Comparison of ENCODE assay signal across 8 cellular contexts in the genomic region with DNA sequence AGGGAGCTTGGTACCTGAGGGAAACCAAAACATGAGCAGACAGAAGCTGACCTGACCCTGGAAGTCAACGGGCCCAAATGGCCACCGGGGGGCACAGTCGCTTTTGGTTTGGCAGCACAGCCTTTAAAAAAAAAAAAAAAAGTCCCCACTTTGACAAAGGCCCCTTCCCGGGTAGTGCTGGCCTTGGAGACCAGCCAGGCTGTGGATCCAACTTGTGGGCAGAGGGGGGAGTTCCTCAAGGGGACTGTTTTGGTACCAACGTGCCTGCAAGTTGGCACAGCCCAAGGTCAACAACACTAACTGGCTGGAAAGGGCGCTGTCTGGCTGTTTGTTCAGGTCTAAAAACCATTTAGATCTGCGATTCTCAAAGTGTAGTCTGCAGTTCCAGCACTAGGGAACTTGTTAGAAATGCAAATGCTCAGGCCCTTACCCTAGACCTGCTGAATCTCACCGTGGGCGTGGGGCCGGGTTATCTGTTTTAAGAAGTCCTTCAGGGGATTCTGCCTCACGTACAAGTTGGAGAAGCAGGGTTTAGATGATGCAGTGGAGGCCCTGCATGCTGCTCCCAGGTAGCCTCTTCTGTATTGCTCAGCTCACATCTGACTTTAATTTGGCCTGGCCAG.
A peak's percentile ranks its signal among the peaks of the same experiment; 100 is the strongest.
DNase-seq lines count a peak whose midpoint lies in the region; ATAC-seq, FAIRE-seq and TF ChIP-seq lines count a peak whose summit lies in the region.

No MANE protein-coding gene starts in this region.

- peaks cover 6% of the 10 kb centered on the region for H3K9me3 Mint-ChIP-seq in neural progenitor cell

- no peak overlapping the region for H3K4me3 ChIP-seq in neural progenitor cell
- H3K4me3 ChIP-seq in stomach smooth muscle (ENCODE audit: low read length in 2 of 2), result peak overlapping the region; percentile 67 to 68

- ATAC-seq in GM21526 (IDR thresholded peaks at IDR 0.05; ENCODE audit: low FRiP score, unreplicated experiment), result peak; percentile 27

- H3K79me2 ChIP-seq in neural progenitor cell (ENCODE audit: low read depth), result no peaks in the 10 kb centered on the region

- TF ChIP-seq CTCF in neural progenitor cell (IDR thresholded peaks at IDR 0.05), result peak; percentile 69

- peak overlapping the region; percentile 75 for H3K4me3 Mint-ChIP-seq in neural progenitor cell

- H4K20me1 ChIP-seq in neural progenitor cell (ENCODE audit: low read depth), result no peaks in the 10 kb centered on the region

- H3K9ac ChIP-seq in neural progenitor cell, result no peak overlapping the region
- H3K9ac ChIP-seq in stomach smooth muscle (ENCODE audit: low read length in 2 of 2), result peak overlapping the region; percentile 35 to 47

- peaks cover 12% of the 10 kb centered on the region for H3K36me3 Mint-ChIP-seq in neural progenitor cell

- peak overlapping the region; percentile 41 for H3K27ac ChIP-seq in neural progenitor cell
- H3K27ac ChIP-seq in stomach smooth muscle (ENCODE audit: low read length), result peak overlapping the region; percentile 64

- DNase-seq in D341Med (ENCODE audit: low spot score) (peak; percentile 76), HuH-7 (ENCODE audit: low spot score) (peak; percentile 50), RCC 7860 (ENCODE audit: low spot score) (peak; percentile 20), foreskin melanocyte (peak; percentile 59), neural progenitor cell (ENCODE audit: low spot score) (peak; percentile 85)
- DNase-seq in activated T-helper 9 cell treated with anti-CD3 and anti-CD28 coated beads, Interleukin-2, amount 50 U/mL, for 16 hours (ENCODE audit: low read depth), result peak; percentile 43

- no peak for FAIRE-seq in RCC 7860 (lab: Jason Lieb, UNC)

- H3K9me3 ChIP-seq in neural progenitor cell (ENCODE audit: low read depth) (no peaks in the 10 kb centered on the region), stomach smooth muscle (ENCODE audit: control insufficient read depth in 2 of 2, low read length in 2 of 2) (peaks cover 2 to 3% of the 10 kb centered on the region in 2 donors)

- H3K27me3 Mint-ChIP-seq in neural progenitor cell (ENCODE audit: insufficient read depth, low read depth), result peaks cover 2% of the 10 kb centered on the region

- no peaks in the 10 kb centered on the region for H3K27me3 ChIP-seq in neural progenitor cell
- H3K27me3 ChIP-seq in stomach smooth muscle (ENCODE audit: control insufficient read depth in 1 of 2, insufficient read depth in 2 of 2, low read length in 2 of 2), result no peaks in the 10 kb centered on the region

- H3K36me3 ChIP-seq in neural progenitor cell (no peaks in the 10 kb centered on the region), stomach smooth muscle (ENCODE audit: control insufficient read depth in 2 of 2, insufficient read depth in 2 of 2, low read length in 2 of 2) (peaks cover 11 to 12% of the 10 kb centered on the region in 2 donors)

- H3K27ac Mint-ChIP-seq in neural progenitor cell, result peak overlapping the region; percentile 96

- H3K4me2 ChIP-seq in neural progenitor cell, result peak overlapping the region; percentile 69

- H3F3A ChIP-seq in neural progenitor cell (ENCODE audit: low read depth), result peaks cover 14% of the 10 kb centered on the region

- peaks cover 25% of the 10 kb centered on the region for H3K4me1 Mint-ChIP-seq in neural progenitor cell

- peak overlapping the region; percentile 87 for H2AFZ ChIP-seq in neural progenitor cell (replicated peaks)

- H3K4me1 ChIP-seq in neural progenitor cell, result peaks cover 17% of the 10 kb centered on the region
- H3K4me1 ChIP-seq in stomach smooth muscle (ENCODE audit: control insufficient read depth, insufficient read depth, low read length), result peaks cover 20% of the 10 kb centered on the region

Comparison
In these comparisons a context has a peak if more than half of its experiments do, and no peak if none do; other contexts are left out.
1. DNase-seq: peak in every context shown above with its lines; median percentile 85 in neural progenitor cell; 76 in D341Med; 59 in foreskin melanocyte; 50 in HuH-7; 43 in activated T-helper 9 cell treated with anti-CD3 and anti-CD28 coated beads, Interleukin-2, amount 50 U/mL, for 16 hours; 20 in RCC 7860.